ENCODE assay signal across 8 cellular contexts in the genomic region with DNA sequence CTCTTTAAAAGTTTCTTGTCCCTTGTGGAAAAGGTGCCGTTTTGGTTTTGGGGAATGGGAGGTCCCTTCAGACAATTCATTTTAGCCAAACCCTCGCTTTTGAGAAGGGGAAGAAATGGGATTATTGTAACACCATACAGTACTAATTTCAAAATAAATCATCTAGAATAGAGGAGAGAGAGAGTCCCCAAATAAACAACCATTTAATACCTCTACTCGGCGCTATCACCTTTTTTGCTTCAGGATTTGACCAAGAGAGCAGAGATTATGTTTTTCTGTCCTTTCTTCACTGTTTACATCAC. TPM values are rescaled to one million over a fixed set of nuclear protein-coding genes. Genes with fewer than 3 reads are reported as not detected.
DNase-seq lines count a peak whose midpoint lies in the region; ATAC-seq and TF ChIP-seq lines count a peak whose summit lies in the region.

No MANE protein-coding gene starts in this region.

- H3K36me3 Mint-ChIP-seq in MCF 10A (ENCODE audit: insufficient read depth, unreplicated experiment), result peaks cover 16% of the 10 kb centered on the region

- intact Hi-C loops in heart right ventricle (cut with DNase I), result loop anchor here in 6 of 10 donors (2.0 to 10.0 kb wide), 7 partner anchors 132 to 974 kb away; a partner anchor contains a TSS
- intact Hi-C loops in Right ventricle myocardium superior (cut with DNase I), result no loop called here
- intact Hi-C loops in MCF 10A (cut with micrococcal nuclease), result loop anchor here (2.0 to 5.0 kb wide), 3 partner anchors 52 to 194 kb away; no protein-coding TSS in a partner anchor
- intact Hi-C loops in vagina (cut with DNase I), result no loop called here

- BruUV-seq in MCF 10A (replicated peaks; lab: Mats Ljungman, UMichigan), result no TSS peak

- peaks cover 7 to 53% (median 47%) of the 10 kb centered on the region in 9 donors for H3K4me1 ChIP-seq in heart right ventricle
- peaks cover 32% of the 10 kb centered on the region for H3K4me1 ChIP-seq in mononuclear cell (ENCODE audit: insufficient read depth, low read length)
- peaks cover 41% of the 10 kb centered on the region for H3K4me1 ChIP-seq in vagina

- H3K27me3 Mint-ChIP-seq in MCF 10A (ENCODE audit: insufficient read depth, unreplicated experiment), result no peaks in the 10 kb centered on the region

- POLR2A ChIA-PET in MCF 10A (lab: Yijun Ruan, JAX), result interaction anchor here (0.6 to 3.7 kb wide), 16 partner anchors 10 to 567 kb away, joined by 3 to 37 read pairs (median 4); a partner anchor contains a TSS

- CTCF ChIA-PET in MCF 10A (lab: Yijun Ruan, JAX), result interaction anchor here (0.6 to 1.1 kb wide), 6 partner anchors 10 to 218 kb away, joined by 3 read pairs; no protein-coding TSS in a partner anchor

- peak overlapping the region; percentile 82 to 99 (median 94) for H3K27ac ChIP-seq in heart right ventricle
- peak overlapping the region; percentile 93 for H3K27ac ChIP-seq in vagina

- H3K27me3 ChIP-seq in heart right ventricle, result no peaks in the 10 kb centered on the region
- no peaks in the 10 kb centered on the region for H3K27me3 ChIP-seq in mononuclear cell (ENCODE audit: insufficient read depth, low read length)
- H3K27me3 ChIP-seq in vagina, result no peaks in the 10 kb centered on the region

- DNase-seq in heart right ventricle (no peak), Right ventricle myocardium superior (no peak), MCF 10A (ENCODE audit: unreplicated experiment) (no peak), vagina (ENCODE audit: extremely low spot score in 2 of 2) (no peak), DMS53 (lab: John Stamatoyannopoulos, UW) (no peak), NCI-H526 treated with DMSO at 0.1 percent for 48 hours (lab: John Stamatoyannopoulos, UW) (no peak)
- no peak for DNase-seq in activated CD8-positive, alpha-beta memory T cell treated with anti-CD3 and anti-CD28 coated beads for 24 hours

- peak overlapping the region; percentile 82 for H3K4me3 Mint-ChIP-seq in MCF 10A (ENCODE audit: unreplicated experiment)

- H3K36me3 ChIP-seq in heart right ventricle, result peaks cover 0 to 4% (median 0%) of the 10 kb centered on the region in 9 donors
- H3K36me3 ChIP-seq in vagina, result no peaks in the 10 kb centered on the region

- WGBS in heart right ventricle, 2 donors, result 46 to 47% methylated on average over 4 of the region's 4 CpGs

- H3K4me1 Mint-ChIP-seq in MCF 10A (ENCODE audit: insufficient read depth, unreplicated experiment), result peaks cover 35% of the 10 kb centered on the region

- TF ChIP-seq CTCF in heart right ventricle (IDR thresholded peaks at IDR 0.05) (no peak), MCF 10A (IDR thresholded peaks at IDR 0.05; ENCODE audit: unreplicated experiment) (no peak), vagina (IDR thresholded peaks at IDR 0.05) (no peak)

- no peaks in the 10 kb centered on the region for H3K9me3 Mint-ChIP-seq in MCF 10A (ENCODE audit: unreplicated experiment)

- no peak for TF ChIP-seq POLR2A in vagina (IDR thresholded peaks at IDR 0.05)

- H3K4me3 ChIP-seq in heart right ventricle, result peak overlapping the region in 9 of 10 donors; percentile 69 to 94 (median 89)
- peak overlapping the region; percentile 91 for H3K4me3 ChIP-seq in mononuclear cell (ENCODE audit: low read length)
- H3K4me3 ChIP-seq in vagina, result peak overlapping the region; percentile 75 to 83

- H3K9me3 ChIP-seq in heart right ventricle (no peaks in the 10 kb centered on the region), mononuclear cell (ENCODE audit: low read depth, low read length) (no peaks in the 10 kb centered on the region), vagina (no peaks in the 10 kb centered on the region)

- H3K27ac Mint-ChIP-seq in MCF 10A (ENCODE audit: low read depth, unreplicated experiment), result peak overlapping the region; percentile 95

- ATAC-seq in heart right ventricle, result no peak
- ATAC-seq in Right ventricle myocardium superior (ENCODE audit: poor library complexity), result no peak

RNA-seq across cellular contexts. Expression of a gene that starts 0.8 kb away (rescaled TPM):
- 10 to 100 TPM; 19.9 to 26.5 (median 24.0) TPM for total RNA-seq in heart right ventricle
- 1 to 10 TPM; 1.7 to 5.1 TPM for polyA plus RNA-seq in heart right ventricle
- 22.6 TPM for total RNA-seq in Right ventricle myocardium superior
- 25.7 and 26.9 TPM in 2 replicates for total RNA-seq in MCF 10A (2022)
- total RNA-seq in mononuclear cell, result 61.0 TPM
- total RNA-seq in vagina, result 25.3 TPM

Comparison
In these comparisons a context has a peak if more than half of its experiments do, and no peak if none do; other contexts are left out.
1. intact Hi-C loops: an anchor here in heart right ventricle (2.0 to 10.0 kb wide) and MCF 10A (2.0 to 5.0 kb wide); none called in Right ventricle myocardium superior and vagina.